Comparison of ENCODE assay signal across 8 cellular contexts in genomic region chr6:137707590-137708360, GRCh38.
DNase-seq lines count a peak whose midpoint lies in the region; ATAC-seq lines count a peak whose summit lies in the region.

No MANE protein-coding gene starts in this region.

- peak overlapping the region in 9 of 10 donors; percentile 38 to 82 (median 66) for H3K4me3 Mint-ChIP-seq in naive thymus-derived CD4-positive, alpha-beta T cell
- H3K4me3 Mint-ChIP-seq in stimulated activated naive B cell treated with anti-CD40 and anti-IgM and Interleukin-4, amounts not matched to agents 10 μg/mL and 1 μg/mL and 100 μg/mL, for 72 hours, result peak overlapping the region; percentile 77 to 84

- H3K4me1 Mint-ChIP-seq in naive thymus-derived CD4-positive, alpha-beta T cell, result peaks cover 23 to 74% (median 40%) of the 10 kb centered on the region in 7 donors
- peaks cover 46 to 60% of the 10 kb centered on the region in 2 donors for H3K4me1 Mint-ChIP-seq in stimulated activated naive B cell treated with anti-CD40 and anti-IgM and Interleukin-4, amounts not matched to agents 10 μg/mL and 1 μg/mL and 100 μg/mL, for 72 hours

- POLR2A ChIA-PET in naive thymus-derived CD4-positive, alpha-beta T cell (lab: Charles Lee), result interaction anchor here (0.6 to 1.9 kb wide), 11 partner anchors 11 to 239 kb away, joined by 3 to 20 read pairs (median 4); partner anchors contain the start of gene TNFAIP3

- H3K9me3 Mint-ChIP-seq in naive thymus-derived CD4-positive, alpha-beta T cell, result peaks cover 0 to 6% (median 0%) of the 10 kb centered on the region in 11 donors
- H3K9me3 Mint-ChIP-seq in stimulated activated naive B cell treated with anti-CD40 and anti-IgM and Interleukin-4, amounts not matched to agents 10 μg/mL and 1 μg/mL and 100 μg/mL, for 72 hours, result no peaks in the 10 kb centered on the region

- peak; percentile 86 for DNase-seq in CD1c-positive myeloid dendritic cell (ENCODE audit: extremely low spot score)
- DNase-seq in HK-2 (ENCODE audit: unreplicated experiment), result peak; percentile 50
- DNase-seq in NOMO-1 (lab: John Stamatoyannopoulos, UW; ENCODE audit: unreplicated experiment in 2 of 2), result peak; percentile 57 to 77
- peak; percentile 91 for DNase-seq in activated CD8-positive, alpha-beta memory T cell treated with anti-CD3 and anti-CD28 coated beads, Interleukin-2, amount 50 U/mL, for 1 hour (ENCODE audit: extremely low read depth)
- peak; percentile 35 for DNase-seq in epidermal melanocyte (ENCODE audit: insufficient read length, low spot score)
- DNase-seq in naive thymus-derived CD4-positive, alpha-beta T cell, result peak; percentile 44 to 94 (median 89)
- DNase-seq in stimulated activated naive B cell treated with anti-CD40 and anti-IgM and Interleukin-4, amounts not matched to agents 10 μg/mL and 1 μg/mL and 100 μg/mL, for 72 hours, result peak; percentile 70

- H3K27ac Mint-ChIP-seq in naive thymus-derived CD4-positive, alpha-beta T cell, result peak overlapping the region; percentile 88 to 99 (median 97)
- H3K27ac Mint-ChIP-seq in stimulated activated naive B cell treated with anti-CD40 and anti-IgM and Interleukin-4, amounts not matched to agents 10 μg/mL and 1 μg/mL and 100 μg/mL, for 72 hours, result peak overlapping the region; percentile 93

- H3K36me3 ChIP-seq in naive thymus-derived CD4-positive, alpha-beta T cell (ENCODE audit: control insufficient read depth in 2 of 3, insufficient read depth in 3 of 3, low read length in 3 of 3), result no peaks in the 10 kb centered on the region

- no peaks in the 10 kb centered on the region for H3K9me3 ChIP-seq in naive thymus-derived CD4-positive, alpha-beta T cell (ENCODE audit: control insufficient read depth in 2 of 3, low read length in 3 of 3)

- peak; percentile 58 for ATAC-seq in GM19452 (IDR thresholded peaks at IDR 0.05; ENCODE audit: unreplicated experiment)
- peak; percentile 86 for ATAC-seq in naive thymus-derived CD4-positive, alpha-beta T cell
- ATAC-seq in stimulated activated naive B cell treated with anti-CD40 and anti-IgM and Interleukin-4, amounts not matched to agents 10 μg/mL and 1 μg/mL and 100 μg/mL, for 72 hours (replicated peaks), result peak; percentile 82 to 83

- CTCF ChIA-PET in naive thymus-derived CD4-positive, alpha-beta T cell (lab: Charles Lee), result interaction anchor here (0.6 to 4.1 kb wide), 25 partner anchors 9 to 635 kb away, joined by 3 to 37 read pairs (median 5); partner anchors contain the start of gene TNFAIP3

- intact Hi-C loops in naive thymus-derived CD4-positive, alpha-beta T cell (cut with micrococcal nuclease), result loop anchor here (1.0 to 5.0 kb wide), 14 partner anchors 10 to 402 kb away; partner anchors contain the start of gene TNFAIP3 (in 2 of the 2)

- H3K4me3 ChIP-seq in naive thymus-derived CD4-positive, alpha-beta T cell (ENCODE audit: low read length), result peak overlapping the region; percentile 6

- H3K27me3 Mint-ChIP-seq in naive thymus-derived CD4-positive, alpha-beta T cell, result peaks cover 0 to 5% (median 0%) of the 10 kb centered on the region in 5 donors
- no peaks in the 10 kb centered on the region for H3K27me3 Mint-ChIP-seq in stimulated activated naive B cell treated with anti-CD40 and anti-IgM and Interleukin-4, amounts not matched to agents 10 μg/mL and 1 μg/mL and 100 μg/mL, for 72 hours

- peak overlapping the region; percentile 79 for H3K27ac ChIP-seq in naive thymus-derived CD4-positive, alpha-beta T cell (ENCODE audit: low read depth, low read length)

- H3K27me3 ChIP-seq in naive thymus-derived CD4-positive, alpha-beta T cell (ENCODE audit: control insufficient read depth in 2 of 2, insufficient read depth in 2 of 2, low read length in 2 of 2), result no peaks in the 10 kb centered on the region

- H3K36me3 Mint-ChIP-seq in naive thymus-derived CD4-positive, alpha-beta T cell, result peaks cover 0 to 13% (median 0%) of the 10 kb centered on the region in 5 donors
- H3K36me3 Mint-ChIP-seq in stimulated activated naive B cell treated with anti-CD40 and anti-IgM and Interleukin-4, amounts not matched to agents 10 μg/mL and 1 μg/mL and 100 μg/mL, for 72 hours, result no peaks in the 10 kb centered on the region

- H3K4me1 ChIP-seq in naive thymus-derived CD4-positive, alpha-beta T cell (ENCODE audit: control insufficient read depth in 2 of 2, insufficient read depth in 2 of 2, low read length in 2 of 2), result peaks cover 26 to 37% of the 10 kb centered on the region in 2 donors

Comparison
In these comparisons a context has a peak if more than half of its experiments do, and no peak if none do; other contexts are left out.
1. Peak in every context shown above with its lines: DNase-seq, ATAC-seq, H3K4me3 ChIP-seq and H3K27ac ChIP-seq.
2. DNase-seq: peak in every context shown above with its lines; median percentile 91 in activated CD8-positive, alpha-beta memory T cell treated with anti-CD3 and anti-CD28 coated beads, Interleukin-2, amount 50 U/mL, for 1 hour; 89 in naive thymus-derived CD4-positive, alpha-beta T cell; 86 in CD1c-positive myeloid dendritic cell; 70 in stimulated activated naive B cell treated with anti-CD40 and anti-IgM and Interleukin-4, amounts not matched to agents 10 μg/mL and 1 μg/mL and 100 μg/mL, for 72 hours; 67 in NOMO-1; 50 in HK-2; 35 in epidermal melanocyte.